Comparison of ENCODE assay signal across 25 cellular contexts in the genomic region with DNA sequence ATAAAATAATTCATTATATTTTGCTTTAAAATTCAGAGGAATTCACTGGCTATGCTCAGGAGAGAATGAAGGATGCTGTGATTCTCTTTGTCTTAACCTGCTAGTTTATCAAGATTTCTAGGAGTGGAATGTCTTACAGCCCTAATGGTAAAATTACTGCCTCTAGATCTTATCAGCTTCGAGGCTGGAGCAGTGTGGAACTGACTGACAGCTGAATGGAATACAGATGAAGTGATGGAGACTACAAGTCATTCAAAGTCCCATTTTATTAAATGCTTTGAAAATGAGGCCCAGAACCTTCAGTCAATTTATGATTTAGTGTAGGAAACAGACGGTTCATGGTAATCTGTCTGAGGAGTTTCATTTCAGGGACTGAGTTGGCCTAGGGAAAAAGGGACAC.
"Had no signal": no experiment of that assay in that cellular context is flagged by ENCODE, and none has a peak within 500 bp of the region (broad histone marks: within the 10 kb centered on the region; RNA-seq: fewer than 3 reads in every experiment).

No MANE protein-coding gene starts in this region.

- DNase-seq: activated B cell treated with CpG ODN at 0.5 μM for 24 hours; activated CD4-positive, alpha-beta memory T cell treated with anti-CD3 and anti-CD28 coated beads for 36 hours; activated CD4-positive, alpha-beta T cell treated with anti-CD3 and anti-CD28 coated beads for 1 hour; activated CD4-positive, alpha-beta T cell treated with anti-CD3 and anti-CD28 coated beads, Interleukin-2, amount 10 ng/mL, durations not matched to agents 7 days and 5 days; activated CD8-positive, alpha-beta memory T cell treated with anti-CD3 and anti-CD28 coated beads for 24 hours; activated gamma-delta T cell; activated naive CD4-positive, alpha-beta T cell treated with anti-CD3 and anti-CD28 coated beads for 36 hours; activated T-cell treated with anti-CD3 and anti-CD28 coated beads, Interleukin-2, amount 50 U/mL, for 48 hours; amygdala; Kasumi-1; KBM-7; NCI-H1105 treated with DMSO at 0.1 percent for 48 hours; NCI-H1436 treated with DMSO at 0.1 percent for 48 hours; NCI-H187; NCI-H2081; NCI-H2171; NCI-H2227 treated with DMSO at 0.1 percent for 48 hours; NCI-H446 treated with DMSO at 0.1 percent for 48 hours; NCI-H524 treated with DMSO at 0.1 percent for 48 hours; NK-92 treated with Interleukin-12 subunit alpha and Interleukin-12 subunit beta, amount 100 ng/mL, for 24 hours; OCI-M1; RPMI8226 had no signal

- ATAC-seq: activated T-helper 17 cell treated with anti-CD3 and anti-CD28 coated beads, Interleukin-2, amount 50 U/mL, for 72 hours; Panc1; Right ventricle myocardium inferior had no signal
